Comparison of ENCODE assay signal across 19 cellular contexts in genomic region chr1:15761729-15762128, GRCh38. TPM values are rescaled to one million over a fixed set of nuclear protein-coding genes. Genes with fewer than 3 reads are reported as not detected.
A peak's percentile ranks its signal among the peaks of the same experiment; 100 is the strongest.
DNase-seq lines count a peak whose midpoint lies in the region; ATAC-seq and TF ChIP-seq lines count a peak whose summit lies in the region.
"Had no signal": no experiment of that assay in that cellular context is flagged by ENCODE, and none has a peak within 500 bp of the region (broad histone marks: within the 10 kb centered on the region; RNA-seq: fewer than 3 reads in every experiment).

No MANE protein-coding gene starts in this region.

- no peaks in the 10 kb centered on the region for H3K36me3 Mint-ChIP-seq in activated CD4-positive, alpha-beta memory T cell treated with anti-CD3 and anti-CD28 coated beads for 36 hours
- H3K36me3 Mint-ChIP-seq: naive thymus-derived CD4-positive, alpha-beta T cell had no signal

- no peak for TF ChIP-seq CTCF in RWPE1 (conservative IDR thresholded peaks at IDR 0.05; ENCODE audit: low read depth)
- TF ChIP-seq CTCF in lower lobe of right lung (IDR thresholded peaks at IDR 0.05), result no peak
- no peak for TF ChIP-seq CTCF in transverse colon (IDR thresholded peaks at IDR 0.05)

- H3K27me3 Mint-ChIP-seq in activated CD4-positive, alpha-beta memory T cell treated with anti-CD3 and anti-CD28 coated beads for 36 hours, result peaks cover 23% of the 10 kb centered on the region

- 53 to 64% methylated on average over 4 of the region's 4 CpGs for WGBS in transverse colon (ENCODE audit: low coverage in 1 of 2), 2 donors

- intact Hi-C loops in lower lobe of right lung (cut with DNase I), result no loop called here
- intact Hi-C loops in transverse colon (cut with DNase I; ENCODE audit: low total_unique reads), result no loop called here
- intact Hi-C loops in activated CD4-positive, alpha-beta memory T cell treated with anti-CD3 and anti-CD28 coated beads for 36 hours (cut with micrococcal nuclease), result no loop called here

- no peaks in the 10 kb centered on the region for H3K9me3 Mint-ChIP-seq in activated CD4-positive, alpha-beta memory T cell treated with anti-CD3 and anti-CD28 coated beads for 36 hours
- H3K9me3 Mint-ChIP-seq: activated naive CD8-positive, alpha-beta T cell treated with anti-CD3 and anti-CD28 coated beads, Interleukin-2, amount 50 U/mL, for 24 hours; naive thymus-derived CD4-positive, alpha-beta T cell; T-helper 2 cell treated with Interferon-gamma antibody and Interleukin-4, amounts not matched to agents 5 μg/mL and 100 μg/mL, for 36 hours had no signal

- H3K27ac Mint-ChIP-seq in activated CD4-positive, alpha-beta memory T cell treated with anti-CD3 and anti-CD28 coated beads for 36 hours, result no peak overlapping the region
- H3K27ac Mint-ChIP-seq: activated naive CD8-positive, alpha-beta T cell treated with anti-CD3 and anti-CD28 coated beads, Interleukin-2, amount 50 U/mL, for 24 hours; T-helper 2 cell treated with Interferon-gamma antibody and Interleukin-4, amounts not matched to agents 5 μg/mL and 100 μg/mL, for 36 hours had no signal

- no peaks in the 10 kb centered on the region for H3K9me3 ChIP-seq in lower lobe of right lung
- H3K9me3 ChIP-seq in transverse colon, result no peaks in the 10 kb centered on the region
- H3K9me3 ChIP-seq: BLaER1, right lobe of liver had no signal

- H3K4me1 ChIP-seq in lower lobe of right lung, result peaks cover 29% of the 10 kb centered on the region
- peaks cover 13 to 81% (median 50%) of the 10 kb centered on the region in 4 donors for H3K4me1 ChIP-seq in transverse colon

- H3K27ac ChIP-seq in RWPE1 (peak overlapping the region; percentile 98), epithelial cell of prostate (peak overlapping the region; percentile 96), lower lobe of right lung (peak overlapping the region; percentile 76), transverse colon (peak overlapping the region; percentile 71 to 87 (median 85))
- H3K27ac ChIP-seq: BLaER1 had no signal

- in situ Hi-C loops in transverse colon (cut with MboI; ENCODE audit: low pct_ligation_motif_present in 1 of 4, low pct_unique_long_range_greater_than_20kb in 1 of 4, low sequenced_read_pairs in 3 of 4), result no loop called here

- TF ChIP-seq POLR2A in transverse colon (IDR thresholded peaks at IDR 0.05), result no peak

- no peak overlapping the region for H3K4me3 Mint-ChIP-seq in activated CD4-positive, alpha-beta memory T cell treated with anti-CD3 and anti-CD28 coated beads for 36 hours
- H3K4me3 Mint-ChIP-seq: activated naive CD8-positive, alpha-beta T cell treated with anti-CD3 and anti-CD28 coated beads, Interleukin-2, amount 50 U/mL, for 24 hours; naive thymus-derived CD4-positive, alpha-beta T cell; T-helper 2 cell treated with Interferon-gamma antibody and Interleukin-4, amounts not matched to agents 5 μg/mL and 100 μg/mL, for 36 hours had no signal

- peaks cover 6% of the 10 kb centered on the region for H3K4me1 Mint-ChIP-seq in activated CD4-positive, alpha-beta memory T cell treated with anti-CD3 and anti-CD28 coated beads for 36 hours (ENCODE audit: low read depth)

- POLR2A ChIA-PET in RWPE1 (lab: Yijun Ruan, JAX; ENCODE audit: low non-redundant PET), result interaction anchor here (0.7 kb wide), 1 partner anchor 29 kb away, joined by 3 read pairs; no protein-coding TSS in a partner anchor
- POLR2A ChIA-PET in activated CD4-positive, alpha-beta memory T cell treated with anti-CD3 and anti-CD28 coated beads for 36 hours (lab: Charles Lee), result interaction anchor here (0.6 kb wide), 1 partner anchor 85 kb away, joined by 3 read pairs; no protein-coding TSS in a partner anchor

- CTCF ChIA-PET in RWPE1 (lab: Yijun Ruan, JAX), result no interaction called here
- CTCF ChIA-PET in activated CD4-positive, alpha-beta memory T cell treated with anti-CD3 and anti-CD28 coated beads for 36 hours (lab: Charles Lee), result no interaction called here

- H3K27me3 ChIP-seq in lower lobe of right lung (ENCODE audit: low read depth) (peaks cover 30% of the 10 kb centered on the region), transverse colon (peaks cover 20% of the 10 kb centered on the region)
- H3K27me3 ChIP-seq: right lobe of liver had no signal

- H3K4me3 ChIP-seq in lower lobe of right lung, result no peak overlapping the region
- H3K4me3 ChIP-seq in transverse colon, result no peak overlapping the region
- H3K4me3 ChIP-seq: BLaER1, right lobe of liver had no signal

- ATAC-seq in lower lobe of right lung, result no peak
- ATAC-seq: activated naive CD8-positive, alpha-beta T cell treated with anti-CD3 and anti-CD28 coated beads, Interleukin-2, amount 50 U/mL, for 24 hours; naive thymus-derived CD4-positive, alpha-beta T cell had no signal

- TF ChIP-seq EP300 in transverse colon (IDR thresholded peaks at IDR 0.05; ENCODE audit: low read depth), result no peak

- no peaks in the 10 kb centered on the region for H3K36me3 ChIP-seq in lower lobe of right lung
- no peaks in the 10 kb centered on the region for H3K36me3 ChIP-seq in transverse colon
- H3K36me3 ChIP-seq: BLaER1, right lobe of liver had no signal

- DNase-seq in RWPE1 (ENCODE audit: low spot score) (no peak), epithelial cell of prostate (ENCODE audit: low read depth, low spot score) (no peak), lower lobe of right lung (no peak), transverse colon (no peak), Kasumi-1 (lab: John Stamatoyannopoulos, UW) (no peak), 8988T (no peak), HT-29 (ENCODE audit: low spot score) (no peak)
- DNase-seq in activated CD4-positive, alpha-beta memory T cell treated with anti-CD3 and anti-CD28 coated beads for 36 hours, result no peak
- DNase-seq: activated naive CD8-positive, alpha-beta T cell treated with anti-CD3 and anti-CD28 coated beads, Interleukin-2, amount 50 U/mL, for 24 hours; activated T-cell treated with anti-CD3 and anti-CD28 coated beads, Interleukin-2, amount 50 U/mL, for 48 hours; DMS153; naive thymus-derived CD4-positive, alpha-beta T cell; NCI-H2081 treated with DMSO at 0.1 percent for 48 hours; right lobe of liver; stimulated activated CD4-positive, alpha-beta T cell treated with anti-CD3 and anti-CD28 coated beads, Interleukin-4, amount 100 ng/mL, for 1 hour had no signal

RNA-seq across cellular contexts. Expression of gene FBLIM1, which starts 3.1 kb away (rescaled TPM):
- total RNA-seq in lower lobe of right lung (20.1 TPM), transverse colon (100 to 1,000 TPM; 140 to 411 (median 311) TPM)
- total RNA-seq in activated CD4-positive, alpha-beta memory T cell treated with anti-CD3 and anti-CD28 coated beads for 36 hours, result under 1 TPM in 1 of 2 experiments, not detected in 1; 0.05 TPM
- 18.0 and 20.9 TPM in 2 replicates for total RNA-seq in HT-29 (2014; rRNA removed; shearing (Covaris generic))

RNA-seq across cellular contexts. Expression of gene TMEM82, which starts 19.4 kb away (rescaled TPM):
- total RNA-seq in lower lobe of right lung, result not detected
- 10 to 100 TPM in 3 of 4 donors, 1 to 10 TPM in 1; 1.8 to 30.3 (median 19.2) TPM for total RNA-seq in transverse colon
- not detected for total RNA-seq in activated CD4-positive, alpha-beta memory T cell treated with anti-CD3 and anti-CD28 coated beads for 36 hours
- not detected in 2 replicates for total RNA-seq in HT-29 (2014; rRNA removed; shearing (Covaris generic))
- total RNA-seq: M059J; naive thymus-derived CD4-positive, alpha-beta T cell; RPMI7951 had no signal

RNA-seq across cellular contexts. Expression of gene SLC25A34, which starts 25.7 kb away (rescaled TPM):
- total RNA-seq in lower lobe of right lung (3.5 TPM), transverse colon (10 to 100 TPM; 12.9 to 73.3 (median 36.2) TPM)
- total RNA-seq in activated CD4-positive, alpha-beta memory T cell treated with anti-CD3 and anti-CD28 coated beads for 36 hours, result 1 to 10 TPM in 1 of 2 experiments, under 1 TPM in 1; 0.92 to 1.5 TPM
- 0.23 TPM in 1 of 2 replicates, not detected in the other for total RNA-seq in HT-29 (2014; rRNA removed; shearing (Covaris generic))

RNA-seq across cellular contexts. Expression of gene UQCRHL, which starts 45.7 kb away (rescaled TPM):
- total RNA-seq in lower lobe of right lung (1.1 TPM), transverse colon (1 to 10 TPM in 3 of 4 donors, under 1 TPM in 1; 0.75 to 3.0 (median 1.7) TPM)
- total RNA-seq in activated CD4-positive, alpha-beta memory T cell treated with anti-CD3 and anti-CD28 coated beads for 36 hours, result 1 to 10 TPM; 2.0 to 2.5 TPM
- total RNA-seq in HT-29 (2014; rRNA removed; shearing (Covaris generic)), result 5.5 and 8.0 TPM in 2 replicates

Comparison
In these comparisons a context has a peak if more than half of its experiments do, and no peak if none do; other contexts are left out.
1. RNA of gene FBLIM1, which starts 3.1 kb away (total RNA-seq): 140 to 411 TPM in transverse colon, 20.1 TPM in lower lobe of right lung (single experiment) and 18.0 to 20.9 TPM in HT-29; 0.05 TPM in activated CD4-positive, alpha-beta memory T cell treated with anti-CD3 and anti-CD28 coated beads for 36 hours; every median in the first group is over 10 times any median in the second.
2. Peak in every context shown above with its lines, with median percentiles within 50 percentile points of each other: H3K27ac ChIP-seq.